7 cellular contexts compared by ENCODE assay signal in the genomic region with DNA sequence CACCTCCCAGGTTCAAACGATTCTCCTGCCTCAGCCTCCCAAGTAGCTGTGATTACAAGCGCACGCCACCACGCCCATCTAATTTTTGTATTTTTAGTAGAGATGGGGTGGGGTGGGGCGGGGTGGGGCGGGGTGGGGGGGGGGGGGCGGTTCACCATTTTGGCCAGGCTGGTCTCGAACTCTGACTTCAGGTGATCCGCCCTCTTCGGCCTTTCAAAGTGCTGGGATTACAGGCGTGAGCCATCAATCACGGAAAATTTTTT. TPM values are rescaled to one million over a fixed set of nuclear protein-coding genes. Genes with fewer than 3 reads are reported as not detected.
DNase-seq lines count a peak whose midpoint lies in the region; ATAC-seq and TF ChIP-seq lines count a peak whose summit lies in the region.

No MANE protein-coding gene starts in this region.

- H3K4me3 ChIP-seq in HUES48 (ENCODE audit: low read depth, low read length), result peak overlapping the region; percentile 98
- peak overlapping the region in 2 of 4 donors; percentile 19 to 41 for H3K4me3 ChIP-seq in adrenal gland
- no peak overlapping the region for H3K4me3 ChIP-seq in mesendoderm (ENCODE audit: low read length)

- H3K56ac ChIP-seq in mesendoderm (ENCODE audit: low read length), result no peak overlapping the region

- peaks cover 18 to 25% (median 24%) of the 10 kb centered on the region in 3 donors for H3K27me3 Mint-ChIP-seq in immature natural killer cell (ENCODE audit: low read depth in 3 of 3)

- intact Hi-C loops in adrenal gland (cut with DNase I), result no loop called here

- no peak for TF ChIP-seq POLR2A in adrenal gland (IDR thresholded peaks at IDR 0.05)

- DNase-seq in adrenal gland (peak in 1 of 7 donors; percentile 45), immature natural killer cell (no peak), substantia nigra (lab: John Stamatoyannopoulos, UW) (peak in 1 of 49 donors; percentile 29), mesendoderm (no peak), dedifferentiated amniotic fluid mesenchymal stem cell (ENCODE audit: extremely low spot score) (no peak)

- ATAC-seq in HG03378 (IDR thresholded peaks at IDR 0.05; ENCODE audit: unreplicated experiment), result no peak

- H3K9ac ChIP-seq in HUES48 (ENCODE audit: low read depth, low read length) (no peak overlapping the region), mesendoderm (ENCODE audit: low read length) (no peak overlapping the region)

- H3K36me3 ChIP-seq in HUES48 (ENCODE audit: control insufficient read depth, insufficient read depth, low read length) (peaks cover 22% of the 10 kb centered on the region), adrenal gland (replicated peaks in 1 of 2) (peaks cover 0 to 10% of the 10 kb centered on the region in 2 donors), mesendoderm (ENCODE audit: control insufficient read depth, insufficient read depth, low read length) (no peaks in the 10 kb centered on the region)

- H3K79me1 ChIP-seq in mesendoderm (ENCODE audit: low read length), result peaks cover 19% of the 10 kb centered on the region

- no peak overlapping the region for H3K27ac ChIP-seq in HUES48 (ENCODE audit: low read depth, low read length)
- peak overlapping the region in 4 of 5 donors; percentile 57 to 91 (median 79) for H3K27ac ChIP-seq in adrenal gland
- peak overlapping the region; percentile 77 for H3K27ac ChIP-seq in substantia nigra (ENCODE audit: low read depth, low read length, poor library complexity, severe bottlenecking)
- H3K27ac ChIP-seq in mesendoderm (ENCODE audit: low read depth, low read length), result no peak overlapping the region

- no peak overlapping the region for H3K4me2 ChIP-seq in mesendoderm (ENCODE audit: low read length)

- no peak overlapping the region for H4K8ac ChIP-seq in mesendoderm (ENCODE audit: low read depth, low read length)

- no peak overlapping the region for H3K23ac ChIP-seq in mesendoderm (ENCODE audit: low read length)

- H3K9me3 ChIP-seq in HUES48 (ENCODE audit: control insufficient read depth, insufficient read depth, low read length) (no peaks in the 10 kb centered on the region), adrenal gland (replicated peaks in 1 of 3) (no peaks in the 10 kb centered on the region)

- no peak overlapping the region for H4K5ac ChIP-seq in mesendoderm (ENCODE audit: low read length)

- no peak overlapping the region for H2BK15ac ChIP-seq in mesendoderm (replicated peaks; ENCODE audit: low read depth)

- no peak overlapping the region for H2BK5ac ChIP-seq in mesendoderm (ENCODE audit: low read length)

- no peak overlapping the region for H3K4ac ChIP-seq in mesendoderm (ENCODE audit: low read depth, low read length)

- peaks cover 0 to 4% (median 0%) of the 10 kb centered on the region in 3 donors for H3K36me3 Mint-ChIP-seq in immature natural killer cell

- no peak overlapping the region for H2AK5ac ChIP-seq in mesendoderm (ENCODE audit: low read length)

- WGBS in adrenal gland, 4 donors, result 0 to 3% (median 0%) methylated on average over 6 to 12 of the region's 12 CpGs
- no CpG with 5 or more reads among the region's 12 CpGs for WGBS in mesendoderm (ENCODE audit: extremely low coverage, insufficient coverage, low lambda C conversion rate)

- peaks cover 19% of the 10 kb centered on the region for H3K79me2 ChIP-seq in mesendoderm (ENCODE audit: control insufficient read depth, insufficient read depth, low read length)

- H2BK120ac ChIP-seq in mesendoderm (ENCODE audit: low read depth, low read length), result no peak overlapping the region

- no peak overlapping the region for H3K18ac ChIP-seq in mesendoderm (ENCODE audit: low read length)

- H3K27ac Mint-ChIP-seq in immature natural killer cell, result peak overlapping the region; percentile 89 to 98 (median 94)

- H3K27me3 ChIP-seq in HUES48 (ENCODE audit: control insufficient read depth, insufficient read depth, low read length) (no peaks in the 10 kb centered on the region), adrenal gland (no peaks in the 10 kb centered on the region), mesendoderm (ENCODE audit: insufficient read depth, low read length, poor library complexity) (no peaks in the 10 kb centered on the region)

- no peak for TF ChIP-seq CTCF in adrenal gland (IDR thresholded peaks at IDR 0.05)

- peaks cover 40 to 41% of the 10 kb centered on the region in 2 donors for H3K4me1 Mint-ChIP-seq in immature natural killer cell

- H3K9me3 Mint-ChIP-seq in immature natural killer cell, result peaks cover 0 to 10% (median 0%) of the 10 kb centered on the region in 6 donors

- peak overlapping the region; percentile 82 to 96 (median 91) for H3K4me3 Mint-ChIP-seq in immature natural killer cell

- H3K4me1 ChIP-seq in HUES48 (ENCODE audit: control insufficient read depth, insufficient read depth, low read length) (peaks cover 6% of the 10 kb centered on the region), adrenal gland (replicated peaks in 1 of 2) (peaks cover 11 to 17% of the 10 kb centered on the region in 2 donors), mesendoderm (ENCODE audit: control insufficient read depth, low read depth, low read length) (peaks cover 4% of the 10 kb centered on the region)

RNA-seq across cellular contexts. Expression of a gene that starts 0.5 kb away (rescaled TPM):
- 100 to 1,000 TPM in 1 of 8 donors, 10 to 100 TPM in 7; 35.2 to 117 (median 50.9) TPM for total RNA-seq in adrenal gland
- 10 to 100 TPM; 14.6 to 56.3 (median 32.1) TPM for polyA plus RNA-seq in adrenal gland
- 10 to 100 TPM; 17.8 to 81.6 (median 25.0) TPM for polyA plus RNA-seq in immature natural killer cell
- 35.2 TPM for polyA plus RNA-seq in mesendoderm (2013, experiment 1 of 2)
- polyA plus RNA-seq in mesendoderm (2013, experiment 2 of 2), result 32.7 TPM

RNA-seq across cellular contexts. Expression of a gene that starts 54.0 kb away (rescaled TPM):
- total RNA-seq in adrenal gland, result 100 to 1,000 TPM in 2 of 8 donors, 10 to 100 TPM in 6; 52.1 to 159 (median 74.7) TPM
- polyA plus RNA-seq in adrenal gland (10 to 100 TPM; 35.9 to 86.9 (median 76.1) TPM), immature natural killer cell (100 to 1,000 TPM; 207 to 245 (median 233) TPM)
- 52.7 TPM for polyA plus RNA-seq in mesendoderm (2013, experiment 1 of 2)
- 54.8 TPM for polyA plus RNA-seq in mesendoderm (2013, experiment 2 of 2)

Comparison
In these comparisons a context has a peak if more than half of its experiments do, and no peak if none do; other contexts are left out.
1. H3K27ac ChIP-seq: peak in adrenal gland (4 of 5) and substantia nigra (single experiment); none in HUES48 (single experiment) and mesendoderm (single experiment).